In genomic region chr10:3172446-3173172, GRCh38 we compare ENCODE assay signal across 8 cellular contexts. TPM values are rescaled to one million over a fixed set of nuclear protein-coding genes. Genes with fewer than 3 reads are reported as not detected.
A peak's percentile ranks its signal among the peaks of the same experiment; 100 is the strongest.
DNase-seq lines count a peak whose midpoint lies in the region; ATAC-seq and TF ChIP-seq lines count a peak whose summit lies in the region.

Gene PITRM1, minus strand, starts transcription at chr10:3172782. Its CDS starts 10 bp downstream, at chr10:3172772.

- H3K9me3 ChIP-seq in OCI-LY7 (ENCODE audit: low read length) (no peaks in the 10 kb centered on the region), mucosa of descending colon (no peaks in the 10 kb centered on the region)

- DNase-seq in DMS 273 (lab: John Stamatoyannopoulos, UW; ENCODE audit: unreplicated experiment) (peak; percentile 97), HuH-7.5 (ENCODE audit: low spot score) (peak; percentile 89), OCI-LY7 (ENCODE audit: low spot score) (peak; percentile 98), activated T-cell treated with anti-CD3 and anti-CD28 coated beads for 24 hours (ENCODE audit: low read depth) (peak; percentile 98), epithelial cell of esophagus (ENCODE audit: low read depth) (peak; percentile 99), mucosa of descending colon (peak; percentile 99)
- DNase-seq in stimulated activated CD8-positive, alpha-beta memory T cell treated with anti-CD3 and anti-CD28 coated beads, Interleukin-4, amount 100 ng/mL, for 24 hours (ENCODE audit: low read depth): peak; percentile 98

- peak within 1 kb of the TSS; percentile 81 for H2AFZ ChIP-seq in OCI-LY7 (ENCODE audit: low read length)

- H3K9me2 ChIP-seq in OCI-LY7 (ENCODE audit: insufficient read depth, low read length): no peaks in the 10 kb centered on the region

- H3K4me2 ChIP-seq in OCI-LY7 (ENCODE audit: low read length): peak within 1 kb of the TSS; percentile 80

- TF ChIP-seq CTCF in OCI-LY7 (conservative IDR thresholded peaks at IDR 0.05; ENCODE audit: low read length) (no peak), epithelial cell of esophagus (IDR thresholded peaks at IDR 0.05; ENCODE audit: insufficient read depth, low read depth, low read length, missing control alignments) (no peak), mucosa of descending colon (IDR thresholded peaks at IDR 0.05) (no peak)

- peak; percentile 96 for ATAC-seq in GM21526 (IDR thresholded peaks at IDR 0.05; ENCODE audit: low FRiP score, unreplicated experiment)
- ATAC-seq in mucosa of descending colon: peak; percentile 89

- POLR2A ChIA-PET in OCI-LY7 (lab: Charles Lee): interaction anchor here (0.6 to 1.5 kb wide), 11 partner anchors 10 to 859 kb away, joined by 3 to 5 read pairs (median 4); no protein-coding TSS in a partner anchor

- H3K36me3 ChIP-seq in OCI-LY7 (ENCODE audit: insufficient read depth, low read length) (peaks cover 21% of the 10 kb centered on the region), mucosa of descending colon (ENCODE audit: low read depth) (no peaks in the 10 kb centered on the region)

- H4K20me1 ChIP-seq in OCI-LY7 (ENCODE audit: insufficient read depth, low read length): no peaks in the 10 kb centered on the region

- H3K79me2 ChIP-seq in OCI-LY7 (ENCODE audit: insufficient read depth, low read depth, low read length): peaks cover 6% of the 10 kb centered on the region; the same call in 1 of the 2 replicates

- intact Hi-C loops in OCI-LY7 (cut with micrococcal nuclease; ENCODE audit: unreplicated experiment) (loop anchor here (2.0 kb wide), 1 partner anchor 104 kb away; no protein-coding TSS in a partner anchor), mucosa of descending colon (cut with DNase I, micrococcal nuclease) (no loop called here)

- H3K4me1 ChIP-seq in OCI-LY7 (ENCODE audit: insufficient read depth, low read length, poor library complexity, severe bottlenecking) (peaks cover 7% of the 10 kb centered on the region), mucosa of descending colon (ENCODE audit: low read depth) (peaks cover 8% of the 10 kb centered on the region)

- CTCF ChIA-PET in OCI-LY7 (lab: Charles Lee; ENCODE audit: unreplicated experiment): interaction anchor here (0.6 to 0.7 kb wide), 4 partner anchors 8 to 1893 kb away, joined by 3 to 8 read pairs (median 5); no protein-coding TSS in a partner anchor

- peak within 1 kb of the TSS; percentile 81 for H3K4me3 ChIP-seq in OCI-LY7 (ENCODE audit: low read depth, low read length, poor library complexity, severe bottlenecking)
- H3K4me3 ChIP-seq in epithelial cell of esophagus (ENCODE audit: low read length): peak within 1 kb of the TSS; percentile 79
- peak within 1 kb of the TSS; percentile 36 for H3K4me3 ChIP-seq in mucosa of descending colon

- peak within 1 kb of the TSS; percentile 27 for H3K27ac ChIP-seq in OCI-LY7 (ENCODE audit: low read depth, low read length, poor library complexity, severe bottlenecking)

- BruUV-seq in OCI-LY7 (replicated peaks; lab: Mats Ljungman, UMichigan): no TSS peak

RNA-seq across cellular contexts. Expression of gene PITRM1, which starts in this region (rescaled TPM):
- 34.6 and 44.3 TPM in 2 replicates for total RNA-seq in OCI-LY7 (2014; rRNA removed; shearing (Covaris generic))
- total RNA-seq in OCI-LY7 (2022): 37.1 and 40.3 TPM in 2 replicates
- 10 to 100 TPM; 50.8 to 53.9 (median 51.3) TPM for total RNA-seq in mucosa of descending colon

Comparison
In these comparisons a context has a peak if more than half of its experiments do, and no peak if none do; other contexts are left out.
1. Peak in every context shown above with its lines: DNase-seq, ATAC-seq, H3K4me3 ChIP-seq and H3K27ac ChIP-seq.